ENCODE assay signal across 1 cellular context in the genomic region with DNA sequence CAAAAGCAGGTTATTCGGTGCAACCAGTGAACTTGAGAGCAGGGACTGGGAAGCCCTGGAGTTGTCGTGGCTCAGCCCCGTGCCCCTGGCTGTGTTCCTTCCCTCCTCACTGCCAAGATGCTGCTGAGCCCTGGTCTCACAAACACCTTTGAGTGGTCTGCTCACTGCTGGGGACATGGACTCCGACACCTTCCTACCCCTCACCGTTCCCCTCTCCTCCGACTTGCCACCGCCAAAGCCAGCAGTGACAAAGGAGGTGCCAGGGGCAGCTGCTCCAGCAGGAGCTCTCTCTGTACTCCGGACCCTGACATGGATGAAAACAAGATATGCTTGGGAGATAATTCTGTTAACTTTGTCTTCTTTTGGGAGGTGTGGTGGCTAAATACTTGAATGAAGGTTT.
TF ChIP-seq lines count a peak whose summit lies in the region.

No MANE protein-coding gene starts in this region.

TF ChIP-seq in HepG2, 621 proteins besides CTCF, POLR2A, EP300 and RAD21:
- TF ChIP-seq, protein P1, sequence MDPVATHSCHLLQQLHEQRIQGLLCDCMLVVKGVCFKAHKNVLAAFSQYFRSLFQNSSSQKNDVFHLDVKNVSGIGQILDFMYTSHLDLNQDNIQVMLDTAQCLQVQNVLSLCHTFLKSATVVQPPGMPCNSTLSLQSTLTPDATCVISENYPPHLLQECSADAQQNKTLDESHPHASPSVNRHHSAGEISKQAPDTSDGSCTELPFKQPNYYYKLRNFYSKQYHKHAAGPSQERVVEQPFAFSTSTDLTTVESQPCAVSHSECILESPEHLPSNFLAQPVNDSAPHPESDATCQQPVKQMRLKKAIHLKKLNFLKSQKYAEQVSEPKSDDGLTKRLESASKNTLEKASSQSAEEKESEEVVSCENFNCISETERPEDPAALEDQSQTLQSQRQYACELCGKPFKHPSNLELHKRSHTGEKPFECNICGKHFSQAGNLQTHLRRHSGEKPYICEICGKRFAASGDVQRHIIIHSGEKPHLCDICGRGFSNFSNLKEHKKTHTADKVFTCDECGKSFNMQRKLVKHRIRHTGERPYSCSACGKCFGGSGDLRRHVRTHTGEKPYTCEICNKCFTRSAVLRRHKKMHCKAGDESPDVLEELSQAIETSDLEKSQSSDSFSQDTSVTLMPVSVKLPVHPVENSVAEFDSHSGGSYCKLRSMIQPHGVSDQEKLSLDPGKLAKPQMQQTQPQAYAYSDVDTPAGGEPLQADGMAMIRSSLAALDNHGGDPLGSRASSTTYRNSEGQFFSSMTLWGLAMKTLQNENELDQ (CRISPR knock-in tag; IDR thresholded peaks at IDR 0.05; ENCODE audit: borderline replicate concordance): no peak
- no peak for TF ChIP-seq ZNF782 (CRISPR knock-in tag; IDR thresholded peaks at IDR 0.05; ENCODE audit: borderline replicate concordance)
- TF ChIP-seq ZNF430 (CRISPR knock-in tag; IDR thresholded peaks at IDR 0.05): no peak
- TF ChIP-seq, protein P2, sequence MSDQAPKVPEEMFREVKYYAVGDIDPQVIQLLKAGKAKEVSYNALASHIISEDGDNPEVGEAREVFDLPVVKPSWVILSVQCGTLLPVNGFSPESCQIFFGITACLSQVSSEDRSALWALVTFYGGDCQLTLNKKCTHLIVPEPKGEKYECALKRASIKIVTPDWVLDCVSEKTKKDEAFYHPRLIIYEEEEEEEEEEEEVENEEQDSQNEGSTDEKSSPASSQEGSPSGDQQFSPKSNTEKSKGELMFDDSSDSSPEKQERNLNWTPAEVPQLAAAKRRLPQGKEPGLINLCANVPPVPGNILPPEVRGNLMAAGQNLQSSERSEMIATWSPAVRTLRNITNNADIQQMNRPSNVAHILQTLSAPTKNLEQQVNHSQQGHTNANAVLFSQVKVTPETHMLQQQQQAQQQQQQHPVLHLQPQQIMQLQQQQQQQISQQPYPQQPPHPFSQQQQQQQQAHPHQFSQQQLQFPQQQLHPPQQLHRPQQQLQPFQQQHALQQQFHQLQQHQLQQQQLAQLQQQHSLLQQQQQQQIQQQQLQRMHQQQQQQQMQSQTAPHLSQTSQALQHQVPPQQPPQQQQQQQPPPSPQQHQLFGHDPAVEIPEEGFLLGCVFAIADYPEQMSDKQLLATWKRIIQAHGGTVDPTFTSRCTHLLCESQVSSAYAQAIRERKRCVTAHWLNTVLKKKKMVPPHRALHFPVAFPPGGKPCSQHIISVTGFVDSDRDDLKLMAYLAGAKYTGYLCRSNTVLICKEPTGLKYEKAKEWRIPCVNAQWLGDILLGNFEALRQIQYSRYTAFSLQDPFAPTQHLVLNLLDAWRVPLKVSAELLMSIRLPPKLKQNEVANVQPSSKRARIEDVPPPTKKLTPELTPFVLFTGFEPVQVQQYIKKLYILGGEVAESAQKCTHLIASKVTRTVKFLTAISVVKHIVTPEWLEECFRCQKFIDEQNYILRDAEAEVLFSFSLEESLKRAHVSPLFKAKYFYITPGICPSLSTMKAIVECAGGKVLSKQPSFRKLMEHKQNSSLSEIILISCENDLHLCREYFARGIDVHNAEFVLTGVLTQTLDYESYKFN (CRISPR knock-in tag; conservative IDR thresholded peaks at IDR 0.05): no peak
- TF ChIP-seq, protein P3, sequence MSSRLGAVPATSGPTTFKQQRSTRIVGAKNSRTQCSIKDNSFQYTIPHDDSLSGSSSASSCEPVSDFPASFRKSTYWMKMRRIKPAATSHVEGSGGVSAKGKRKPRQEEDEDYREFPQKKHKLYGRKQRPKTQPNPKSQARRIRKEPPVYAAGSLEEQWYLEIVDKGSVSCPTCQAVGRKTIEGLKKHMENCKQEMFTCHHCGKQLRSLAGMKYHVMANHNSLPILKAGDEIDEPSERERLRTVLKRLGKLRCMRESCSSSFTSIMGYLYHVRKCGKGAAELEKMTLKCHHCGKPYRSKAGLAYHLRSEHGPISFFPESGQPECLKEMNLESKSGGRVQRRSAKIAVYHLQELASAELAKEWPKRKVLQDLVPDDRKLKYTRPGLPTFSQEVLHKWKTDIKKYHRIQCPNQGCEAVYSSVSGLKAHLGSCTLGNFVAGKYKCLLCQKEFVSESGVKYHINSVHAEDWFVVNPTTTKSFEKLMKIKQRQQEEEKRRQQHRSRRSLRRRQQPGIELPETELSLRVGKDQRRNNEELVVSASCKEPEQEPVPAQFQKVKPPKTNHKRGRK (CRISPR knock-in tag; IDR thresholded peaks at IDR 0.05): no peak
- TF ChIP-seq, protein P4, sequence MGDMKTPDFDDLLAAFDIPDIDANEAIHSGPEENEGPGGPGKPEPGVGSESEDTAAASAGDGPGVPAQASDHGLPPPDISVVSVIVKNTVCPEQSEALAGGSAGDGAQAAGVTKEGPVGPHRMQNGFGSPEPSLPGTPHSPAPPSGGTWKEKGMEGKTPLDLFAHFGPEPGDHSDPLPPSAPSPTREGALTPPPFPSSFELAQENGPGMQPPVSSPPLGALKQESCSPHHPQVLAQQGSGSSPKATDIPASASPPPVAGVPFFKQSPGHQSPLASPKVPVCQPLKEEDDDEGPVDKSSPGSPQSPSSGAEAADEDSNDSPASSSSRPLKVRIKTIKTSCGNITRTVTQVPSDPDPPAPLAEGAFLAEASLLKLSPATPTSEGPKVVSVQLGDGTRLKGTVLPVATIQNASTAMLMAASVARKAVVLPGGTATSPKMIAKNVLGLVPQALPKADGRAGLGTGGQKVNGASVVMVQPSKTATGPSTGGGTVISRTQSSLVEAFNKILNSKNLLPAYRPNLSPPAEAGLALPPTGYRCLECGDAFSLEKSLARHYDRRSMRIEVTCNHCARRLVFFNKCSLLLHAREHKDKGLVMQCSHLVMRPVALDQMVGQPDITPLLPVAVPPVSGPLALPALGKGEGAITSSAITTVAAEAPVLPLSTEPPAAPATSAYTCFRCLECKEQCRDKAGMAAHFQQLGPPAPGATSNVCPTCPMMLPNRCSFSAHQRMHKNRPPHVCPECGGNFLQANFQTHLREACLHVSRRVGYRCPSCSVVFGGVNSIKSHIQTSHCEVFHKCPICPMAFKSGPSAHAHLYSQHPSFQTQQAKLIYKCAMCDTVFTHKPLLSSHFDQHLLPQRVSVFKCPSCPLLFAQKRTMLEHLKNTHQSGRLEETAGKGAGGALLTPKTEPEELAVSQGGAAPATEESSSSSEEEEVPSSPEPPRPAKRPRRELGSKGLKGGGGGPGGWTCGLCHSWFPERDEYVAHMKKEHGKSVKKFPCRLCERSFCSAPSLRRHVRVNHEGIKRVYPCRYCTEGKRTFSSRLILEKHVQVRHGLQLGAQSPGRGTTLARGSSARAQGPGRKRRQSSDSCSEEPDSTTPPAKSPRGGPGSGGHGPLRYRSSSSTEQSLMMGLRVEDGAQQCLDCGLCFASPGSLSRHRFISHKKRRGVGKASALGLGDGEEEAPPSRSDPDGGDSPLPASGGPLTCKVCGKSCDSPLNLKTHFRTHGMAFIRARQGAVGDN (CRISPR knock-in tag; IDR thresholded peaks at IDR 0.05): peak; percentile 10; the same call in 1 of the 2 replicates
